Comparison of ENCODE assay signal across 11 cellular contexts in the genomic region with DNA sequence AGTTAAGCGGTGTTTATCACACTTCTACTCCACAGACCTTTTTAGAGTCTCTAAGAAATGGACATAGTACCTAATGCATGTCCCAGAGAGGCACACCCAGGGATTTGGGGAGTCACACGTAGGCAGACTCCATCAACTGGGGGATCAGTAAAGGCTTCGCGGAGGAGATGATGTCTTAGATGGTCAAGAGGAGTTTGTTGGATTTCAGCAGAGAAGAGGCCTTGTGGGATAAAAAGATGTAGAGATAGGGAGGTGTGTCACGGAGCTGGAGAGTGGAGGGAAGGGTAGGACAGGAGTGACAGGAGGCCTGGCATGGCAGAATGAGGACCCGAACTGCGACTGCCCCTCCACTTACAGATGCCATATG. TPM values are rescaled to one million over a fixed set of nuclear protein-coding genes. Genes with fewer than 3 reads are reported as not detected.
A peak's percentile ranks its signal among the peaks of the same experiment; 100 is the strongest.
DNase-seq lines count a peak whose midpoint lies in the region; ATAC-seq and TF ChIP-seq lines count a peak whose summit lies in the region.
"Had no signal": no experiment of that assay in that cellular context is flagged by ENCODE, and none has a peak within 500 bp of the region (broad histone marks: within the 10 kb centered on the region; RNA-seq: fewer than 3 reads in every experiment).

No MANE protein-coding gene starts in this region.

- H2BK120ac ChIP-seq in IMR-90 (ENCODE audit: low read depth, low read length) = peak overlapping the region; percentile 95

- H3K27ac ChIP-seq in IMR-90 (ENCODE audit: insufficient read depth, low read length) (peak overlapping the region; percentile 86), subcutaneous abdominal adipose tissue (ENCODE audit: low read depth, low read length) (peak overlapping the region; percentile 51)
- H3K27ac ChIP-seq: neutrophil had no signal

- BruUV-seq in IMR-90 (replicated peaks; lab: Mats Ljungman, UMichigan) (no TSS peak), MCF 10A (replicated peaks; lab: Mats Ljungman, UMichigan) (no TSS peak)

- H4K20me1 ChIP-seq in IMR-90 (ENCODE audit: insufficient read depth, low read length) = peaks cover 30% of the 10 kb centered on the region

- no CpG with 5 or more reads among the region's 7 CpGs for WGBS in IMR-90 (ENCODE audit: extremely low coverage in 2 of 2, insufficient read length in 1 of 2), 2 experiments

- ATAC-seq in IMR-90 (ENCODE audit: low read depth) (no peak; the same call in 1 of the 2 replicates), memory B cell (ENCODE audit: low read depth) (no peak), HG03196 (IDR thresholded peaks at IDR 0.05; ENCODE audit: unreplicated experiment) (no peak), GM18870 (IDR thresholded peaks at IDR 0.05; ENCODE audit: unreplicated experiment) (no peak)

- peaks cover 46% of the 10 kb centered on the region for H3K4me1 ChIP-seq in IMR-90 (ENCODE audit: control insufficient read depth, insufficient read depth, low read length)
- peaks cover 15 to 40% (median 33%) of the 10 kb centered on the region in 5 donors for H3K4me1 ChIP-seq in subcutaneous abdominal adipose tissue (ENCODE audit: control insufficient read depth in 5 of 5, insufficient read depth in 5 of 5, low read length in 5 of 5)

- H3K27ac Mint-ChIP-seq in MCF 10A (ENCODE audit: low read depth, unreplicated experiment) (peak overlapping the region; percentile 97), memory B cell (peak overlapping the region; percentile 17)

- DNase-seq in IMR-90 = no peak
- DNase-seq in MCF 10A (ENCODE audit: unreplicated experiment) = no peak
- DNase-seq in memory B cell (ENCODE audit: low spot score in 2 of 2) = no peak
- DNase-seq in GDM1 (lab: John Stamatoyannopoulos, UW) = no peak
- DNase-seq in NCI-H187 (lab: John Stamatoyannopoulos, UW) = no peak
- DNase-seq: activated CD8-positive, alpha-beta memory T cell treated with anti-CD3 and anti-CD28 coated beads, Interleukin-2, amount 50 U/mL, for 4 hours; central memory CD4-positive, alpha-beta T cell had no signal

- H3K56ac ChIP-seq in IMR-90 (ENCODE audit: extremely low read depth, insufficient read depth, low read length) = peak overlapping the region; percentile 75

- H3K4me1 Mint-ChIP-seq in MCF 10A (ENCODE audit: insufficient read depth, unreplicated experiment) (peaks cover 33% of the 10 kb centered on the region), memory B cell (peaks cover 11% of the 10 kb centered on the region)

- intact Hi-C loops in IMR-90 (cut with micrococcal nuclease) (no loop called here), MCF 10A (cut with micrococcal nuclease) (loop anchor here (10.0 kb wide), 1 partner anchor 331 kb away; no protein-coding TSS in a partner anchor)

- peak overlapping the region; percentile 68 for H3K18ac ChIP-seq in IMR-90 (ENCODE audit: low read depth, low read length)

- peak overlapping the region; percentile 6 to 81 for H4K8ac ChIP-seq in IMR-90 (ENCODE audit: low read depth in 2 of 2, low read length in 2 of 2)

- in situ Hi-C loops in IMR-90 (cut with MboI; ENCODE audit: low sequenced_read_pairs) = no loop called here

- H3K4me3 Mint-ChIP-seq in MCF 10A (ENCODE audit: unreplicated experiment) (peak overlapping the region; percentile 72), memory B cell (no peak overlapping the region)

- TF ChIP-seq RAD21 in IMR-90 (IDR thresholded peaks at IDR 0.05; ENCODE audit: low read length) = no peak

- H3K4me3 ChIP-seq in IMR-90 (ENCODE audit: insufficient read depth, low read depth, low read length) (no peak overlapping the region), subcutaneous abdominal adipose tissue (ENCODE audit: low read depth in 1 of 5, low read length in 5 of 5) (no peak overlapping the region)

- H3K14ac ChIP-seq in IMR-90 (replicated peaks; ENCODE audit: low read depth, low read length) = peak overlapping the region; percentile 97

- H2AK5ac ChIP-seq in IMR-90 (ENCODE audit: low read depth, low read length) = peak overlapping the region; percentile 93

- H3K9me3 ChIP-seq in IMR-90 (ENCODE audit: control insufficient read depth, insufficient read depth, low read length) (no peaks in the 10 kb centered on the region), subcutaneous abdominal adipose tissue (ENCODE audit: control insufficient read depth in 5 of 5, low read length in 5 of 5) (no peaks in the 10 kb centered on the region)
- H3K9me3 ChIP-seq: neutrophil had no signal

- CTCF ChIA-PET in IMR-90 (lab: Yijun Ruan, JAX) (interaction anchor here (0.6 to 2.1 kb wide), 2 partner anchors 185 to 213 kb away, joined by 4 to 12 read pairs; no protein-coding TSS in a partner anchor), MCF 10A (lab: Yijun Ruan, JAX) (interaction anchor here (0.6 to 2.5 kb wide), 6 partner anchors 8 to 334 kb away, joined by 3 to 9 read pairs (median 5); partner anchors contain the start of genes DYNLRB1 and ITCH)

- H4K5ac ChIP-seq in IMR-90 (ENCODE audit: low read depth, low read length) = peak overlapping the region; percentile 42

- peak overlapping the region; percentile 98 for H2BK15ac ChIP-seq in IMR-90 (ENCODE audit: low read depth, low read length)

- dilution Hi-C loops in IMR-90 (cut with HindIII; ENCODE audit: low sequenced_read_pairs, unreplicated experiment) = no loop called here

- H3K9ac ChIP-seq in IMR-90 (ENCODE audit: low read depth, low read length) (peak overlapping the region; percentile 18), subcutaneous abdominal adipose tissue (ENCODE audit: low read length in 5 of 5) (peak overlapping the region in 1 of 5 donors; percentile 32)

- peaks cover 34% of the 10 kb centered on the region for H3K36me3 ChIP-seq in IMR-90 (ENCODE audit: control insufficient read depth, insufficient read depth, low read length)
- peaks cover 8 to 49% (median 40%) of the 10 kb centered on the region in 5 donors for H3K36me3 ChIP-seq in subcutaneous abdominal adipose tissue (ENCODE audit: control insufficient read depth in 5 of 5, insufficient read depth in 5 of 5, low read length in 5 of 5)

- H3K23ac ChIP-seq in IMR-90 (ENCODE audit: low read depth, low read length) = peak overlapping the region; percentile 92

- no peaks in the 10 kb centered on the region for H3K27me3 ChIP-seq in IMR-90 (ENCODE audit: control insufficient read depth, insufficient read depth, low read length)
- H3K27me3 ChIP-seq in subcutaneous abdominal adipose tissue (ENCODE audit: control insufficient read depth in 5 of 5, insufficient read depth in 4 of 5, low read length in 5 of 5) = no peaks in the 10 kb centered on the region
- H3K27me3 ChIP-seq: neutrophil had no signal

- H2BK5ac ChIP-seq in IMR-90 (ENCODE audit: low read depth, low read length, poor library complexity, severe bottlenecking) = peak overlapping the region; percentile 92

- H3K27me3 Mint-ChIP-seq in MCF 10A (ENCODE audit: insufficient read depth, unreplicated experiment) = no peaks in the 10 kb centered on the region
- no peaks in the 10 kb centered on the region for H3K27me3 Mint-ChIP-seq in memory B cell

- peak overlapping the region; percentile 99 for H3K4ac ChIP-seq in IMR-90 (ENCODE audit: low read depth, low read length)

- peak overlapping the region; percentile 1 for H2AFZ ChIP-seq in IMR-90 (replicated peaks; ENCODE audit: low read length, poor library complexity)

- H2BK20ac ChIP-seq in IMR-90 (ENCODE audit: low read depth, low read length) = peak overlapping the region; percentile 97

- H4K91ac ChIP-seq in IMR-90 (ENCODE audit: insufficient read depth, low read depth, low read length) = peak overlapping the region; percentile 97

- peaks cover 56% of the 10 kb centered on the region for H3K9me1 ChIP-seq in IMR-90 (ENCODE audit: insufficient read depth, low read length)

- peak overlapping the region; percentile 92 for H2AK9ac ChIP-seq in IMR-90 (replicated peaks; ENCODE audit: low read depth, low read length, poor library complexity)

- no peak for TF ChIP-seq POLR2A in IMR-90 (IDR thresholded peaks at IDR 0.05; ENCODE audit: low read depth, low read length)

- TF ChIP-seq CTCF in IMR-90 (conservative IDR thresholded peaks at IDR 0.05; ENCODE audit: low read depth, low read length) (no peak), MCF 10A (IDR thresholded peaks at IDR 0.05; ENCODE audit: unreplicated experiment) (no peak)

- H3K4me2 ChIP-seq in IMR-90 (ENCODE audit: low read depth, low read length) = peak overlapping the region; percentile 26

- H3K36me3 Mint-ChIP-seq in MCF 10A (ENCODE audit: insufficient read depth, unreplicated experiment) (peaks cover 68% of the 10 kb centered on the region), memory B cell (peaks cover 13% of the 10 kb centered on the region)

- peaks cover 51 to 86% of the 10 kb centered on the region in 2 experiments for H3K79me1 ChIP-seq in IMR-90 (ENCODE audit: low read depth in 1 of 2, low read length in 2 of 2)

- POLR2A ChIA-PET in IMR-90 (lab: Charles Lee; ENCODE audit: unreplicated experiment) (no interaction called here), MCF 10A (lab: Yijun Ruan, JAX) (interaction anchor here (0.7 to 5.0 kb wide), 10 partner anchors 9 to 777 kb away, joined by 3 to 205 read pairs (median 4); partner anchors contain the start of genes AHCY and DYNLRB1)

- H3K9me3 Mint-ChIP-seq in MCF 10A (ENCODE audit: unreplicated experiment) (no peaks in the 10 kb centered on the region), memory B cell (no peaks in the 10 kb centered on the region)

TF ChIP-seq in IMR-90, 13 proteins besides CTCF, POLR2A, EP300 and RAD21 (continues in another document):
- no peak for TF ChIP-seq CEBPB (IDR thresholded peaks at IDR 0.05; ENCODE audit: low read depth, low read length)
- no peak for TF ChIP-seq MAZ (IDR thresholded peaks at IDR 0.05; ENCODE audit: borderline replicate concordance, low read depth, low read length)
- TF ChIP-seq BHLHE40 (IDR thresholded peaks at IDR 0.05; ENCODE audit: low read depth, low read length) = no peak
- no peak for TF ChIP-seq RFX5 (IDR thresholded peaks at IDR 0.05; ENCODE audit: low read depth, low read length)
- TF ChIP-seq SMC3 (IDR thresholded peaks at IDR 0.05; ENCODE audit: low read depth, low read length) = no peak
- TF ChIP-seq RCOR1 (IDR thresholded peaks at IDR 0.05; ENCODE audit: insufficient replicate concordance, low read length) = no peak
- TF ChIP-seq MAFK (IDR thresholded peaks at IDR 0.05; ENCODE audit: low read depth, low read length) = no peak
- TF ChIP-seq MXI1 (IDR thresholded peaks at IDR 0.05; ENCODE audit: borderline replicate concordance, low read depth, low read length) = no peak
- no peak for TF ChIP-seq FOS (IDR thresholded peaks at IDR 0.05; ENCODE audit: low read depth, low read length)

RNA-seq across cellular contexts. Expression of gene DYNLRB1, which starts 9.1 kb away (rescaled TPM):
- 78.0 and 82.4 TPM in 2 replicates for total RNA-seq in IMR-90 (2012; rRNA removed)
- polyA plus RNA-seq in IMR-90 (2012; rRNA removed) = 380 and 406 TPM in 2 replicates
- 425 and 634 TPM in 2 replicates for polyA plus RNA-seq in IMR-90 (2012; cell fraction: cytosol; rRNA removed)
- polyA plus RNA-seq in IMR-90 (2012; cell fraction: nucleus; rRNA removed; ENCODE audit: low replicate concordance) = 82.6 and 188 TPM in 2 replicates
- total RNA-seq in MCF 10A (2022) = 127 and 145 TPM in 2 replicates

RNA-seq across cellular contexts. Expression of gene MAP1LC3A, which starts 33.2 kb away (rescaled TPM):
- 10.0 and 12.5 TPM in 2 replicates for total RNA-seq in IMR-90 (2012; rRNA removed)
- polyA plus RNA-seq in IMR-90 (2012; rRNA removed) = 39.7 and 50.7 TPM in 2 replicates
- polyA plus RNA-seq in IMR-90 (2012; cell fraction: cytosol; rRNA removed) = 42.3 and 104 TPM in 2 replicates
- polyA plus RNA-seq in IMR-90 (2012; cell fraction: nucleus; rRNA removed; ENCODE audit: low replicate concordance) = 149 and 281 TPM in 2 replicates
- 10.5 and 10.7 TPM in 2 replicates for total RNA-seq in MCF 10A (2022)
